14 cellular contexts compared by ENCODE assay signal in the genomic region with DNA sequence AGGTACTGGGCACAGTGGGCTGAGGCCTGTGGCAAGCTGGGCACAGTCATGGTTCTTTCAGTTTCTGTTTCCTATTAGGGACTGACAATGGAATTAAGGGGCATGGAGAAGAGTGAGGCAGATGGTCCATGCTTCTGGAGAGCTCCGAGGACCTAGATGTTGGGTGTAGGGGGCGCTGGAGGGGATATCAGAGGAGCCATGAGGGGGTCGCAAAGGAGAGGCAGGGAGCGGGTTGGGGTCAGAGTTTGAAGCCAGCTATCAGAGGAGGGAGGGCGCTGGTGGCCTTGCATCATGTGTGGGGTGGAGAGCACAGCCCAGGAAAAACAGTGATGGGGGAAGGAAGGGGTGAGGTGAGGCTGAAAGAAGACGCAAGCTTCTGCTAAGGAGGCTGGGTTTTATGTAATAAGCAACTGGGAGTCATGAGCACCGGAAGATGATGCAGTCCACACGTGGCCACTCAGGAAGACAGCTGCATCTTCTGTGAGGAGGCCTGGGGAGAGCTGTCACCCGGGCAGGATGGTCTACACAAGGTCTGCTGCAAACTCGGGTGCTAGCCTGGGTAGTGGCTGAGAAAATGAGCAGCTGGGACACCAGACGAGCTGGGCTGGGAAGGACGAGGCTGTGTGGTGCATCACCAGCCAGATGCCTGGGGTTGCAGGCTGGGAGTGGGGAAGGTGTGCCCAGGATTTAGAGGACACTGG.
A peak's percentile ranks its signal among the peaks of the same experiment; 100 is the strongest.
DNase-seq lines count a peak whose midpoint lies in the region; ATAC-seq, FAIRE-seq and TF ChIP-seq lines count a peak whose summit lies in the region.
"Had no signal": no experiment of that assay in that cellular context is flagged by ENCODE, and none has a peak within 500 bp of the region (broad histone marks: within the 10 kb centered on the region; RNA-seq: fewer than 3 reads in every experiment).

No MANE protein-coding gene starts in this region.

- TF ChIP-seq EP300 in HepG2 (IDR thresholded peaks at IDR 0.05; ENCODE audit: low read depth in 2 of 2, low read length in 2 of 2) (no peak), HepG2 (CRISPR knock-in tag; IDR thresholded peaks at IDR 0.05; ENCODE audit: borderline replicate concordance) (no peak)

- peaks cover 3% of the 10 kb centered on the region for H3K4me1 ChIP-seq in HepG2 (ENCODE audit: insufficient read depth, low read length)

- in situ Hi-C loops in HepG2 (cut with HindIII; ENCODE audit: extremely low pct_ligation_motif_present, low pct_unique_long_range_greater_than_20kb), result no loop called here

- H3K4me3 Mint-ChIP-seq in WTC11 (no peak overlapping the region), nephron progenitor cell (no peak overlapping the region)

- H3K9me3 Mint-ChIP-seq in WTC11 (peaks cover 35% of the 10 kb centered on the region), nephron progenitor cell (peaks cover 36% of the 10 kb centered on the region)

- H3K27me3 ChIP-seq in HepG2 (ENCODE audit: control insufficient read depth in 1 of 2, insufficient read depth in 2 of 2, low read length in 2 of 2), result no peaks in the 10 kb centered on the region; a peak in 2 of 5 replicates

- CTCF ChIA-PET in WTC11 (lab: Charles Lee) (interaction anchor here (0.6 to 2.1 kb wide), 9 partner anchors 26 to 286 kb away, joined by 3 to 5 read pairs (median 3); no protein-coding TSS in a partner anchor), HepG2 (lab: Yijun Ruan, JAX; ENCODE audit: low intra/inter-chr PET ratio, low total read pairs) (no interaction called here)

- no peak overlapping the region for H3K9ac ChIP-seq in HepG2 (ENCODE audit: insufficient read depth, low read depth, low read length)

- H3K36me3 Mint-ChIP-seq in WTC11, result peaks cover 6% of the 10 kb centered on the region; the same call in 1 of the 2 replicates
- no peaks in the 10 kb centered on the region for H3K36me3 Mint-ChIP-seq in nephron progenitor cell (ENCODE audit: low read depth)

- H3K27ac Mint-ChIP-seq in WTC11, result no peak overlapping the region
- no peak overlapping the region for H3K27ac Mint-ChIP-seq in nephron progenitor cell

- no TSS peak for BruUV-seq in HepG2 (replicated peaks; lab: Mats Ljungman, UMichigan)

- 20% methylated on average over 12 of the region's 12 CpGs for WGBS in HepG2 (ENCODE audit: low lambda C conversion rate)

- no peaks in the 10 kb centered on the region for H3K36me3 ChIP-seq in HepG2 (replicated peaks in 1 of 2; ENCODE audit: control insufficient read depth in 1 of 2, insufficient read depth in 2 of 2, low read length in 2 of 2)

- DNase-seq in GF-D8 (lab: John Stamatoyannopoulos, UW) (peak; percentile 90), Kasumi-1 (lab: John Stamatoyannopoulos, UW) (peak; percentile 94 to 96), WTC11 (ENCODE audit: low spot score) (no peak), occipital lobe (lab: John Stamatoyannopoulos, UW) (peak; percentile 30), nephron progenitor cell (no peak), foreskin melanocyte (no peak), HepG2 (ENCODE audit: low spot score) (no peak)
- DNase-seq: hippocampal formation; NCI-H146; stimulated activated CD4-positive, alpha-beta T cell treated with anti-CD3 and anti-CD28 coated beads, Interleukin-4, amount 100 ng/mL, for 24 hours; T1000 had no signal

- H4K20me1 ChIP-seq in HepG2 (ENCODE audit: insufficient read depth, low read length), result no peaks in the 10 kb centered on the region

- FAIRE-seq in HepG2 (lab: Jason Lieb, UNC), result no peak
- FAIRE-seq: RCC 7860 had no signal

- H3K9me3 ChIP-seq in HepG2 (ENCODE audit: low read length), result peaks cover 41% of the 10 kb centered on the region

- TF ChIP-seq POLR2A in HepG2 (IDR thresholded peaks at IDR 0.05; ENCODE audit: insufficient read depth in 1 of 2, low read depth in 2 of 2, low read length in 2 of 2), result no peak

- no peak for TF ChIP-seq RAD21 in HepG2 (CRISPR knock-in tag; IDR thresholded peaks at IDR 0.05)

- H3K27me3 Mint-ChIP-seq in WTC11 (ENCODE audit: low read depth) (peaks cover 10% of the 10 kb centered on the region), nephron progenitor cell (ENCODE audit: low read depth, poor library complexity) (peaks cover 4% of the 10 kb centered on the region)

- H2AFZ ChIP-seq in HepG2 (ENCODE audit: low read length), result no peak overlapping the region

- TF ChIP-seq CTCF in WTC11 (IDR thresholded peaks at IDR 0.05) (no peak), nephron progenitor cell (IDR thresholded peaks at IDR 0.05) (no peak), HepG2 (CRISPR knock-in tag; IDR thresholded peaks at IDR 0.05) (no peak)

- intact Hi-C loops in HepG2 (cut with micrococcal nuclease; ENCODE audit: unreplicated experiment), result no loop called here

- no peak overlapping the region for H3K27ac ChIP-seq in HepG2 (ENCODE audit: extremely low read length, insufficient read depth, low read length)
- H3K27ac ChIP-seq: C4-2B had no signal

- no peak overlapping the region for H3K4me3 ChIP-seq in HepG2 (replicated peaks in 1 of 3; ENCODE audit: insufficient read depth in 1 of 3, low read depth in 2 of 3, low read length in 3 of 3)

- H3K4me2 ChIP-seq in HepG2 (ENCODE audit: low read depth, low read length), result no peak overlapping the region

- peaks cover 2% of the 10 kb centered on the region for H3K4me1 Mint-ChIP-seq in WTC11
- H3K4me1 Mint-ChIP-seq in nephron progenitor cell, result peaks cover 6% of the 10 kb centered on the region

- no peaks in the 10 kb centered on the region for H3K79me2 ChIP-seq in HepG2 (ENCODE audit: insufficient read depth, low read length)

- ATAC-seq in WTC11, result peak; percentile 66
- ATAC-seq in HepG2, result no peak
- ATAC-seq: esophagus mucosa had no signal

- POLR2A ChIA-PET in WTC11 (lab: Charles Lee), result interaction anchor here (1.1 kb wide), 1 partner anchor 71 kb away, joined by 3 read pairs; no protein-coding TSS in a partner anchor
- POLR2A ChIA-PET in HepG2 (lab: Yijun Ruan, JAX), result no interaction called here

TF ChIP-seq in WTC11, 78 proteins besides CTCF, POLR2A, EP300 and RAD21 (continues in another document):
- TF ChIP-seq RORB (CRISPR knock-in tag; IDR thresholded peaks at IDR 0.05) (no peak), JUN (CRISPR knock-in tag; IDR thresholded peaks at IDR 0.05) (no peak)
- TF ChIP-seq, protein P1, sequence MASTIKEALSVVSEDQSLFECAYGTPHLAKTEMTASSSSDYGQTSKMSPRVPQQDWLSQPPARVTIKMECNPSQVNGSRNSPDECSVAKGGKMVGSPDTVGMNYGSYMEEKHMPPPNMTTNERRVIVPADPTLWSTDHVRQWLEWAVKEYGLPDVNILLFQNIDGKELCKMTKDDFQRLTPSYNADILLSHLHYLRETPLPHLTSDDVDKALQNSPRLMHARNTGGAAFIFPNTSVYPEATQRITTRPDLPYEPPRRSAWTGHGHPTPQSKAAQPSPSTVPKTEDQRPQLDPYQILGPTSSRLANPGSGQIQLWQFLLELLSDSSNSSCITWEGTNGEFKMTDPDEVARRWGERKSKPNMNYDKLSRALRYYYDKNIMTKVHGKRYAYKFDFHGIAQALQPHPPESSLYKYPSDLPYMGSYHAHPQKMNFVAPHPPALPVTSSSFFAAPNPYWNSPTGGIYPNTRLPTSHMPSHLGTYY (CRISPR knock-in tag; IDR thresholded peaks at IDR 0.05), result no peak
- TF ChIP-seq, protein P2, sequence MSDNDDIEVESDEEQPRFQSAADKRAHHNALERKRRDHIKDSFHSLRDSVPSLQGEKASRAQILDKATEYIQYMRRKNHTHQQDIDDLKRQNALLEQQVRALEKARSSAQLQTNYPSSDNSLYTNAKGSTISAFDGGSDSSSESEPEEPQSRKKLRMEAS (CRISPR knock-in tag; IDR thresholded peaks at IDR 0.05), result no peak

TF ChIP-seq in HepG2, 621 proteins besides CTCF, POLR2A, EP300 and RAD21:
- TF ChIP-seq HNRNPLL (IDR thresholded peaks at IDR 0.05; ENCODE audit: low read depth, low read length, poor library complexity, severe bottlenecking), result no peak
- TF ChIP-seq MIXL1 (CRISPR knock-in tag; IDR thresholded peaks at IDR 0.05), result no peak
- no peak for TF ChIP-seq GZF1 (CRISPR knock-in tag; IDR thresholded peaks at IDR 0.05)
- no peak for TF ChIP-seq ZNF747 (CRISPR knock-in tag; IDR thresholded peaks at IDR 0.05; ENCODE audit: borderline replicate concordance)
- TF ChIP-seq HOMEZ (CRISPR knock-in tag; IDR thresholded peaks at IDR 0.05; ENCODE audit: low read depth), result no peak
- no peak for TF ChIP-seq CCDC6 (CRISPR knock-in tag; IDR thresholded peaks at IDR 0.05)
- no peak for TF ChIP-seq ZNF331 (CRISPR knock-in tag; IDR thresholded peaks at IDR 0.05)
- no peak for TF ChIP-seq ZNF282 (IDR thresholded peaks at IDR 0.05; ENCODE audit: partially characterized antibody)
- no peak for TF ChIP-seq ZNF275 (CRISPR knock-in tag; IDR thresholded peaks at IDR 0.05; ENCODE audit: borderline replicate concordance)

Comparison
In these comparisons a context has a peak if more than half of its experiments do, and no peak if none do; other contexts are left out.
1. DNase-seq: peak in GF-D8 (single experiment), Kasumi-1 (2 of 2) and occipital lobe (single experiment); none in WTC11 (single experiment), nephron progenitor cell (single experiment), foreskin melanocyte (single experiment) and HepG2 (single experiment).